Comparison of ENCODE assay signal across 1 cellular context in genomic region chr2:54558188-54558975, GRCh38.
A peak's percentile ranks its signal among the peaks of the same experiment; 100 is the strongest.
TF ChIP-seq lines count a peak whose summit lies in the region.

No MANE protein-coding gene starts in this region.

TF ChIP-seq in HepG2, 621 proteins besides CTCF, POLR2A, EP300 and RAD21 (continued from another document and continues in another):
- TF ChIP-seq RERE (CRISPR knock-in tag; IDR thresholded peaks at IDR 0.05; ENCODE audit: low read depth) (no peak), PHB2 (IDR thresholded peaks at IDR 0.05; ENCODE audit: partially characterized antibody) (no peak), ZNF337 (CRISPR knock-in tag; IDR thresholded peaks at IDR 0.05; ENCODE audit: borderline replicate concordance, low read depth) (no peak), ZNF34 (CRISPR knock-in tag; IDR thresholded peaks at IDR 0.05; ENCODE audit: borderline replicate concordance) (no peak), RXRB (CRISPR knock-in tag; IDR thresholded peaks at IDR 0.05; ENCODE audit: borderline replicate concordance) (no peak), HOMEZ (CRISPR knock-in tag; IDR thresholded peaks at IDR 0.05; ENCODE audit: low read depth) (no peak), TAF15 (IDR thresholded peaks at IDR 0.05; ENCODE audit: low read depth, low read length, poor library complexity, severe bottlenecking) (no peak), CERS6 (CRISPR knock-in tag; IDR thresholded peaks at IDR 0.05) (no peak), ZBTB37 (CRISPR knock-in tag; IDR thresholded peaks at IDR 0.05) (0 out of 2 replicates have a peak, but pooled peaks have one; percentile 54), ATF2 (CRISPR knock-in tag; IDR thresholded peaks at IDR 0.05) (0 out of 2 replicates have a peak, but pooled peaks have one; percentile 46), ZNF775 (CRISPR knock-in tag; IDR thresholded peaks at IDR 0.05; ENCODE audit: borderline replicate concordance) (no peak), ZMYM2 (CRISPR knock-in tag; IDR thresholded peaks at IDR 0.05) (no peak), ZBTB38 (CRISPR knock-in tag; IDR thresholded peaks at IDR 0.05) (peak; percentile 37; the same call in 1 of the 2 replicates), ZNF776 (CRISPR knock-in tag; IDR thresholded peaks at IDR 0.05) (no peak), ZNF317 (CRISPR knock-in tag; IDR thresholded peaks at IDR 0.05) (no peak), NCOR1 (IDR thresholded peaks at IDR 0.05; ENCODE audit: borderline replicate concordance, low read length) (no peak), KLF12 (CRISPR knock-in tag; IDR thresholded peaks at IDR 0.05; ENCODE audit: borderline replicate concordance) (0 out of 2 replicates have a peak, but pooled peaks have one; percentile 18), ZNF546 (CRISPR knock-in tag; conservative IDR thresholded peaks at IDR 0.05) (no peak), REPIN1 (CRISPR knock-in tag; IDR thresholded peaks at IDR 0.05; ENCODE audit: borderline replicate concordance, low read depth) (peak; percentile 57; the same call in 1 of the 2 replicates), SIN3A (IDR thresholded peaks at IDR 0.05; ENCODE audit: borderline replicate concordance, low read depth, low read length) (0 out of 2 replicates have a peak, but pooled peaks have one; percentile 61), MYNN (CRISPR knock-in tag; IDR thresholded peaks at IDR 0.05; ENCODE audit: low read depth) (no peak), ZHX2 (IDR thresholded peaks at IDR 0.05; ENCODE audit: low read depth) (no peak), ZHX2 (CRISPR knock-in tag; IDR thresholded peaks at IDR 0.05; ENCODE audit: borderline replicate concordance) (no peak), ZFP36L2 (CRISPR knock-in tag; IDR thresholded peaks at IDR 0.05) (no peak), SPEN (CRISPR knock-in tag; IDR thresholded peaks at IDR 0.05; ENCODE audit: low read depth) (no peak), TRIM22 (IDR thresholded peaks at IDR 0.05) (no peak), PCBP2 (optimal IDR thresholded peaks at IDR 0.05; ENCODE audit: low read depth, low read length, poor library complexity, severe bottlenecking) (no peak), ZNF713 (CRISPR knock-in tag; IDR thresholded peaks at IDR 0.05) (0 out of 2 replicates have a peak, but pooled peaks have one; percentile 74), NFIC (IDR thresholded peaks at IDR 0.05; ENCODE audit: low read length) (no peak; the same call in 1 of the 2 replicates), SETDB1 (CRISPR knock-in tag; IDR thresholded peaks at IDR 0.05; ENCODE audit: borderline replicate concordance) (no peak), ZNF292 (CRISPR knock-in tag; IDR thresholded peaks at IDR 0.05; ENCODE audit: borderline replicate concordance, low read depth) (peak; percentile 68; the same call in 1 of the 2 replicates), ZNF230 (CRISPR knock-in tag; IDR thresholded peaks at IDR 0.05) (no peak), TEAD3 (CRISPR knock-in tag; optimal IDR thresholded peaks at IDR 0.05; ENCODE audit: borderline replicate concordance) (no peak), ZNF891 (CRISPR knock-in tag; IDR thresholded peaks at IDR 0.05) (no peak), MEIS2 (CRISPR knock-in tag; IDR thresholded peaks at IDR 0.05) (no peak), ZNF296 (CRISPR knock-in tag; conservative IDR thresholded peaks at IDR 0.05) (no peak)
